Comparison of ENCODE assay signal across 29 cellular contexts in the genomic region with DNA sequence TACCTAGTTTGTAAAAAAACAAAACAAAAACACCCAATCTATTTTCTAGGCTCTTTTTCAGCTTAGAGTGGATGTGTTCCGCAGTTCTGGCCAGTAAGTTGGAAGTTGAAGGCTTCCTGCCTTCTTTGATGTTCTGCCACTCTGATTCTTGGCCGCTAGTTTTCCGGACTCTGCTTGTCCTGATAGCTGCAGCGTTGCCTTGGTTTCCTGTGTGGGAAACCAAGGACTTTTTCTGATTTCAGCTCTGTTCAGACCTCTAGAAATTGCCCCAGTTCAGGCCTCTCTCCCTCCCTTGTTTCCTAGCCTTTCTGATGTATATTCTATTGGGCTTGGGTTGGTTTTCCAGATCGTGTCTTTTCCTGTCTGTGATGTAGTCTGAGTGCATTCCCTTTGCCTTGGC.
A peak's percentile ranks its signal among the peaks of the same experiment; 100 is the strongest.
DNase-seq lines count a peak whose midpoint lies in the region; ATAC-seq, FAIRE-seq and TF ChIP-seq lines count a peak whose summit lies in the region.
"Had no signal": no experiment of that assay in that cellular context is flagged by ENCODE, and none has a peak within 500 bp of the region (broad histone marks: within the 10 kb centered on the region; RNA-seq: fewer than 3 reads in every experiment).

No MANE protein-coding gene starts in this region.

- no peak for DNase-seq in right lobe of liver
- DNase-seq in HepG2 (ENCODE audit: low spot score), result no peak
- DNase-seq in astrocyte of the spinal cord (ENCODE audit: low read depth, low spot score), result peak; percentile 6
- DNase-seq in left lobe of liver (ENCODE audit: low spot score), result no peak
- DNase-seq in upper lobe of right lung, result no peak
- DNase-seq in dedifferentiated amniotic fluid mesenchymal stem cell (ENCODE audit: extremely low spot score), result no peak
- DNase-seq in SK-N-SH, result no peak
- DNase-seq in ACHN, result no peak
- DNase-seq: activated CD4-positive, alpha-beta T cell treated with anti-CD3 and anti-CD28 coated beads, Interleukin-2, amount 50 U/mL, for 1 hour; activated CD8-positive, alpha-beta memory T cell treated with anti-CD3 and anti-CD28 coated beads, Interleukin-2, amount 10 ng/mL, durations not matched to agents 7 days and 5 days; activated gamma-delta T cell; activated naive CD8-positive, alpha-beta T cell treated with anti-CD3 and anti-CD28 coated beads for 36 hours; activated T-cell treated with anti-CD3 and anti-CD28 coated beads, Interleukin-2, amount 50 U/mL, for 4 hours; aorta; central memory CD4-positive, alpha-beta T cell; gastrocnemius medialis; GDM1; GM23248; hippocampal formation; left colon; MV-4-11; naive thymus-derived CD4-positive, alpha-beta T cell; NCI-H146; NCI-H82; Peyer's patch; SIG-M5; trophoblast cell had no signal

- no peak overlapping the region for H3K4me3 ChIP-seq in right lobe of liver
- no peak overlapping the region for H3K4me3 ChIP-seq in HepG2 (replicated peaks in 1 of 3; ENCODE audit: insufficient read depth in 1 of 3, low read depth in 2 of 3, low read length in 3 of 3)
- no peak overlapping the region for H3K4me3 ChIP-seq in astrocyte of the spinal cord (ENCODE audit: low read depth, low read length)
- H3K4me3 ChIP-seq in upper lobe of right lung, result no peak overlapping the region
- H3K4me3 ChIP-seq in SK-N-SH (ENCODE audit: low read depth in 2 of 2, low read length in 1 of 2), result no peak overlapping the region
- H3K4me3 ChIP-seq: gastrocnemius medialis, GM23248, Peyer's patch, prostate gland had no signal

- no peaks in the 10 kb centered on the region for H3K9me3 ChIP-seq in right lobe of liver
- H3K9me3 ChIP-seq in HepG2 (ENCODE audit: low read length), result no peaks in the 10 kb centered on the region
- no peaks in the 10 kb centered on the region for H3K9me3 ChIP-seq in upper lobe of right lung
- H3K9me3 ChIP-seq in SK-N-SH, result no peaks in the 10 kb centered on the region
- H3K9me3 ChIP-seq: gastrocnemius medialis, Peyer's patch, prostate gland had no signal

- no peaks in the 10 kb centered on the region for H3K9me2 ChIP-seq in SK-N-SH

- no peaks in the 10 kb centered on the region for H3K79me2 ChIP-seq in HepG2 (ENCODE audit: insufficient read depth, low read length)
- no peaks in the 10 kb centered on the region for H3K79me2 ChIP-seq in SK-N-SH (ENCODE audit: insufficient read depth)

- intact Hi-C loops in right lobe of liver (cut with DNase I), result no loop called here
- intact Hi-C loops in HepG2 (cut with micrococcal nuclease; ENCODE audit: unreplicated experiment), result no loop called here
- intact Hi-C loops in upper lobe of right lung (cut with DNase I), result no loop called here

- in situ Hi-C loops in HepG2 (cut with HindIII; ENCODE audit: extremely low pct_ligation_motif_present, low pct_unique_long_range_greater_than_20kb), result no loop called here
- in situ Hi-C loops in astrocyte of the spinal cord (cut with HindIII; ENCODE audit: low sequenced_read_pairs), result no loop called here
- in situ Hi-C loops in ACHN (cut with HindIII; ENCODE audit: low pct_ligation_motif_present, low pct_unique_long_range_greater_than_20kb, low sequenced_read_pairs), result no loop called here

- H2AFZ ChIP-seq in HepG2 (ENCODE audit: low read length) (no peak overlapping the region), SK-N-SH (ENCODE audit: low read depth) (no peak overlapping the region)
- H2AFZ ChIP-seq: GM23248 had no signal

- ATAC-seq in right lobe of liver (peak; percentile 53 to 73 (median 64)), HepG2 (no peak), left lobe of liver (peak; percentile 41), upper lobe of right lung (no peak)
- ATAC-seq: activated CD8-positive, alpha-beta memory T cell treated with anti-CD3 and anti-CD28 coated beads, Interleukin-2, amount 10 ng/mL, durations not matched to agents 7 days and 5 days; activated T-cell treated with anti-CD3 and anti-CD28 coated beads, Interleukin-2, amount 50 U/mL, for 4 hours; gastrocnemius medialis; left colon; naive thymus-derived CD4-positive, alpha-beta T cell; stimulated activated memory B cell treated with anti-CD40 and anti-IgM and Interleukin-4, amounts not matched to agents 10 μg/mL and 1 μg/mL and 100 μg/mL, for 72 hours had no signal

- peaks cover 5% of the 10 kb centered on the region for H3F3A ChIP-seq in SK-N-SH (replicated peaks; ENCODE audit: insufficient read depth)

- TF ChIP-seq RAD21 in HepG2 (CRISPR knock-in tag; IDR thresholded peaks at IDR 0.05) (no peak), SK-N-SH (IDR thresholded peaks at IDR 0.05; ENCODE audit: low read length) (no peak)

- TF ChIP-seq POLR2A in right lobe of liver (IDR thresholded peaks at IDR 0.05) (no peak), HepG2 (IDR thresholded peaks at IDR 0.05; ENCODE audit: insufficient read depth in 1 of 2, low read depth in 2 of 2, low read length in 2 of 2) (no peak)

- CTCF ChIA-PET in HepG2 (lab: Yijun Ruan, JAX; ENCODE audit: low intra/inter-chr PET ratio, low total read pairs), result no interaction called here
- CTCF ChIA-PET in SK-N-SH (lab: Yijun Ruan, JAX), result interaction anchor here (0.5 to 1.7 kb wide), 4 partner anchors 9 to 205 kb away, joined by 3 to 6 read pairs (median 3); no protein-coding TSS in a partner anchor

- no peaks in the 10 kb centered on the region for H3K36me3 ChIP-seq in right lobe of liver
- no peaks in the 10 kb centered on the region for H3K36me3 ChIP-seq in HepG2 (replicated peaks in 1 of 2; ENCODE audit: control insufficient read depth in 1 of 2, insufficient read depth in 2 of 2, low read length in 2 of 2)
- no peaks in the 10 kb centered on the region for H3K36me3 ChIP-seq in upper lobe of right lung
- no peaks in the 10 kb centered on the region for H3K36me3 ChIP-seq in SK-N-SH (replicated peaks in 1 of 2; ENCODE audit: control insufficient read depth in 1 of 2, insufficient read depth in 2 of 2, low read length in 1 of 2)
- H3K36me3 ChIP-seq: gastrocnemius medialis, Peyer's patch, prostate gland had no signal

- H3K4me2 ChIP-seq in HepG2 (ENCODE audit: low read depth, low read length), result no peak overlapping the region
- no peak overlapping the region for H3K4me2 ChIP-seq in SK-N-SH

- H3K27ac ChIP-seq in right lobe of liver, result no peak overlapping the region
- no peak overlapping the region for H3K27ac ChIP-seq in HepG2 (ENCODE audit: extremely low read length, insufficient read depth, low read length)
- H3K27ac ChIP-seq in upper lobe of right lung, result peak overlapping the region; percentile 43
- H3K27ac ChIP-seq in SK-N-SH (ENCODE audit: low read depth in 2 of 2, low read length in 1 of 2), result no peak overlapping the region
- H3K27ac ChIP-seq: gastrocnemius medialis, GM23248, Peyer's patch, prostate gland had no signal

- BruUV-seq in HepG2 (replicated peaks; lab: Mats Ljungman, UMichigan), result no TSS peak

- FAIRE-seq in HepG2 (lab: Jason Lieb, UNC), result no peak

- H3K4me1 ChIP-seq in right lobe of liver (no peaks in the 10 kb centered on the region), HepG2 (ENCODE audit: insufficient read depth, low read length) (peaks cover 5% of the 10 kb centered on the region), upper lobe of right lung (peaks cover 5% of the 10 kb centered on the region), SK-N-SH (ENCODE audit: control insufficient read depth in 1 of 2, insufficient read depth in 2 of 2, low read depth in 1 of 2, low read length in 1 of 2) (peaks cover 0 to 8% of the 10 kb centered on the region in 2 experiments; a peak in 1 of 4 replicates)
- H3K4me1 ChIP-seq: Peyer's patch, prostate gland had no signal

- 27% methylated on average over 5 of the region's 5 CpGs for WGBS in right lobe of liver (ENCODE audit: insufficient coverage, low coverage, low lambda C conversion rate, missing lambda C conversion rate)
- WGBS in HepG2 (ENCODE audit: low lambda C conversion rate), result 37% methylated on average over 5 of the region's 5 CpGs
- 68% methylated on average over 5 of the region's 5 CpGs for WGBS in SK-N-SH (ENCODE audit: low lambda C conversion rate)

- TF ChIP-seq CTCF in right lobe of liver (IDR thresholded peaks at IDR 0.05) (no peak), HepG2 (CRISPR knock-in tag; IDR thresholded peaks at IDR 0.05) (no peak), astrocyte of the spinal cord (IDR thresholded peaks at IDR 0.05; ENCODE audit: low read depth, low read length) (no peak), upper lobe of right lung (IDR thresholded peaks at IDR 0.05) (no peak), SK-N-SH (IDR thresholded peaks at IDR 0.05) (no peak)

- TF ChIP-seq EP300 in HepG2 (IDR thresholded peaks at IDR 0.05; ENCODE audit: low read depth in 2 of 2, low read length in 2 of 2) (no peak), HepG2 (CRISPR knock-in tag; IDR thresholded peaks at IDR 0.05; ENCODE audit: borderline replicate concordance) (no peak), SK-N-SH (IDR thresholded peaks at IDR 0.05; ENCODE audit: borderline replicate concordance in 1 of 2, low read depth in 1 of 2, low read length in 1 of 2) (no peak)

- no peaks in the 10 kb centered on the region for H4K20me1 ChIP-seq in HepG2 (ENCODE audit: insufficient read depth, low read length)
- no peaks in the 10 kb centered on the region for H4K20me1 ChIP-seq in SK-N-SH (ENCODE audit: insufficient read depth)

- H3K27me3 ChIP-seq in right lobe of liver, result no peaks in the 10 kb centered on the region
- H3K27me3 ChIP-seq in HepG2 (ENCODE audit: control insufficient read depth in 1 of 2, insufficient read depth in 2 of 2, low read length in 2 of 2), result no peaks in the 10 kb centered on the region
- no peaks in the 10 kb centered on the region for H3K27me3 ChIP-seq in upper lobe of right lung
- no peaks in the 10 kb centered on the region for H3K27me3 ChIP-seq in SK-N-SH (ENCODE audit: insufficient read depth)
- H3K27me3 ChIP-seq: gastrocnemius medialis, Peyer's patch had no signal

- POLR2A ChIA-PET in HepG2 (lab: Yijun Ruan, JAX), result no interaction called here
- POLR2A ChIA-PET in SK-N-SH (lab: Yijun Ruan, JAX), result no interaction called here

- H3K9ac ChIP-seq in HepG2 (ENCODE audit: insufficient read depth, low read depth, low read length) (no peak overlapping the region), SK-N-SH (no peak overlapping the region)
- H3K9ac ChIP-seq: GM23248 had no signal

TF ChIP-seq in SK-N-SH, 30 proteins besides CTCF, POLR2A, EP300 and RAD21 (continues in another document):
- TF ChIP-seq, protein P1, sequence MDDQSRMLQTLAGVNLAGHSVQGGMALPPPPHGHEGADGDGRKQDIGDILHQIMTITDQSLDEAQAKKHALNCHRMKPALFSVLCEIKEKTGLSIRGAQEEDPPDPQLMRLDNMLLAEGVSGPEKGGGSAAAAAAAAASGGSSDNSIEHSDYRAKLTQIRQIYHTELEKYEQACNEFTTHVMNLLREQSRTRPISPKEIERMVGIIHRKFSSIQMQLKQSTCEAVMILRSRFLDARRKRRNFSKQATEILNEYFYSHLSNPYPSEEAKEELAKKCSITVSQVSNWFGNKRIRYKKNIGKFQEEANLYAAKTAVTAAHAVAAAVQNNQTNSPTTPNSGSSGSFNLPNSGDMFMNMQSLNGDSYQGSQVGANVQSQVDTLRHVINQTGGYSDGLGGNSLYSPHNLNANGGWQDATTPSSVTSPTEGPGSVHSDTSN (IDR thresholded peaks at IDR 0.05), result no peak
- no peak for TF ChIP-seq TCF12 (IDR thresholded peaks at IDR 0.05)

Comparison
In these comparisons a context has a peak if more than half of its experiments do, and no peak if none do; other contexts are left out.
1. ATAC-seq: peak in right lobe of liver (4 of 4) and left lobe of liver (single experiment); none in HepG2 (single experiment) and upper lobe of right lung (single experiment).